Comparison of ENCODE assay signal across 15 cellular contexts in genomic region chr5:76718381-76718832, GRCh38. TPM values are rescaled to one million over a fixed set of nuclear protein-coding genes. Genes with fewer than 3 reads are reported as not detected.
DNase-seq lines count a peak whose midpoint lies in the region; ATAC-seq and TF ChIP-seq lines count a peak whose summit lies in the region.
"Had no signal": no experiment of that assay in that cellular context is flagged by ENCODE, and none has a peak within 500 bp of the region (broad histone marks: within the 10 kb centered on the region; RNA-seq: fewer than 3 reads in every experiment).

No MANE protein-coding gene starts in this region.

- DNase-seq in EL (peak; percentile 35), RPMI7951 (ENCODE audit: low read depth) (peak; percentile 69), endothelial cell (ENCODE audit: low spot score) (no peak), osteocyte (ENCODE audit: extremely low spot score, unreplicated experiment) (no peak), left lobe of liver (ENCODE audit: low spot score) (no peak), cortex of kidney (lab: John Stamatoyannopoulos, UW) (no peak), NCI-H2029 (lab: John Stamatoyannopoulos, UW) (no peak)
- DNase-seq: activated naive CD4-positive, alpha-beta T cell; Caco-2; dorsolateral prefrontal cortex; MG63; substantia nigra; T-cell had no signal

- H3K27ac Mint-ChIP-seq in endothelial cell (ENCODE audit: unreplicated experiment) = peak overlapping the region; percentile 39
- H3K27ac Mint-ChIP-seq in osteocyte (ENCODE audit: unreplicated experiment) = peak overlapping the region; percentile 69
- H3K27ac Mint-ChIP-seq: memory B cell had no signal

- ATAC-seq in HG03097 (IDR thresholded peaks at IDR 0.05; ENCODE audit: low FRiP score, unreplicated experiment) (no peak), left lobe of liver (no peak)
- ATAC-seq: T-cell had no signal

- TF ChIP-seq CTCF in endothelial cell (IDR thresholded peaks at IDR 0.05; ENCODE audit: unreplicated experiment) (no peak), osteocyte (IDR thresholded peaks at IDR 0.05) (no peak)

- H3K36me3 Mint-ChIP-seq in endothelial cell (ENCODE audit: low read depth, unreplicated experiment) (peaks cover 39% of the 10 kb centered on the region), osteocyte (ENCODE audit: unreplicated experiment) (peaks cover 7% of the 10 kb centered on the region)
- H3K36me3 Mint-ChIP-seq: memory B cell had no signal

- H3K4me3 Mint-ChIP-seq in endothelial cell (ENCODE audit: unreplicated experiment) = peak overlapping the region; percentile 94
- peak overlapping the region; percentile 84 for H3K4me3 Mint-ChIP-seq in osteocyte (ENCODE audit: unreplicated experiment)
- H3K4me3 Mint-ChIP-seq: memory B cell had no signal

- H3K27me3 Mint-ChIP-seq in endothelial cell (ENCODE audit: unreplicated experiment) (peaks cover 9% of the 10 kb centered on the region), osteocyte (ENCODE audit: unreplicated experiment) (no peaks in the 10 kb centered on the region)

- H3K4me1 Mint-ChIP-seq in endothelial cell (ENCODE audit: unreplicated experiment) (peaks cover 42% of the 10 kb centered on the region), osteocyte (ENCODE audit: unreplicated experiment) (peaks cover 60% of the 10 kb centered on the region)

- no peaks in the 10 kb centered on the region for H3K9me3 Mint-ChIP-seq in endothelial cell (ENCODE audit: unreplicated experiment)
- H3K9me3 Mint-ChIP-seq in osteocyte (ENCODE audit: unreplicated experiment) = no peaks in the 10 kb centered on the region
- H3K9me3 Mint-ChIP-seq: T-cell had no signal

RNA-seq across cellular contexts. Expression of gene F2R, which starts 2.5 kb away (rescaled TPM):
- total RNA-seq in RPMI7951 (2014; rRNA removed; shearing (Covaris generic)) = 130 and 137 TPM in 2 replicates
- total RNA-seq in endothelial cell (ENCODE audit: unreplicated experiment) (342 TPM), osteocyte (108 and 113 TPM in 2 replicates), left lobe of liver (5.4 TPM)

Comparison
In these comparisons a context has a peak if more than half of its experiments do, and no peak if none do; other contexts are left out.
1. DNase-seq: peak in EL (single experiment) and RPMI7951 (single experiment); none in endothelial cell (single experiment), osteocyte (single experiment), left lobe of liver (single experiment), cortex of kidney (single experiment) and NCI-H2029 (single experiment).
2. RNA of gene F2R, which starts 2.5 kb away (total RNA-seq): 342 TPM in endothelial cell (single experiment), 130 to 137 TPM in RPMI7951 and 108 to 113 TPM in osteocyte; 5.4 TPM in left lobe of liver (single experiment); every median in the first group is over 10 times any median in the second.